Comparison of ENCODE assay signal across 20 cellular contexts in genomic region chr12:24738436-24738835, GRCh38.
DNase-seq lines count a peak whose midpoint lies in the region; ATAC-seq and TF ChIP-seq lines count a peak whose summit lies in the region.
"Had no signal": no experiment of that assay in that cellular context is flagged by ENCODE, and none has a peak within 500 bp of the region (broad histone marks: within the 10 kb centered on the region; RNA-seq: fewer than 3 reads in every experiment).

No MANE protein-coding gene starts in this region.

- no peak overlapping the region for H2BK120ac ChIP-seq in IMR-90 (ENCODE audit: low read depth, low read length)

- CTCF ChIA-PET in IMR-90 (lab: Yijun Ruan, JAX), result no interaction called here

- H3K4me2 ChIP-seq in IMR-90 (ENCODE audit: low read depth, low read length), result peak overlapping the region; percentile 54; the same call in 1 of the 2 replicates
- H3K4me2 ChIP-seq: GM23338 had no signal

- H3K9me3 Mint-ChIP-seq in osteocyte (ENCODE audit: unreplicated experiment), result no peaks in the 10 kb centered on the region
- H3K9me3 Mint-ChIP-seq: GM23338 had no signal

- H3K27ac Mint-ChIP-seq in osteocyte (ENCODE audit: unreplicated experiment), result peak overlapping the region; percentile 69
- H3K27ac Mint-ChIP-seq: GM23338 had no signal

- no peak for TF ChIP-seq EP300 in esophagus muscularis mucosa (IDR thresholded peaks at IDR 0.05)

- POLR2A ChIA-PET in IMR-90 (lab: Charles Lee; ENCODE audit: unreplicated experiment), result no interaction called here

- no peaks in the 10 kb centered on the region for H3K79me1 ChIP-seq in IMR-90 (ENCODE audit: low read depth in 1 of 2, low read length in 2 of 2)

- TF ChIP-seq CTCF in IMR-90 (conservative IDR thresholded peaks at IDR 0.05; ENCODE audit: low read depth, low read length), result no peak
- no peak for TF ChIP-seq CTCF in astrocyte of the spinal cord (IDR thresholded peaks at IDR 0.05; ENCODE audit: low read depth, low read length)
- TF ChIP-seq CTCF in osteocyte (IDR thresholded peaks at IDR 0.05), result no peak
- TF ChIP-seq CTCF in esophagus muscularis mucosa (IDR thresholded peaks at IDR 0.05), result no peak

- H4K91ac ChIP-seq in IMR-90 (ENCODE audit: insufficient read depth, low read depth, low read length), result no peak overlapping the region

- H3K27ac ChIP-seq in IMR-90 (ENCODE audit: insufficient read depth, low read length) (no peak overlapping the region), esophagus muscularis mucosa (replicated peaks in 1 of 4) (no peak overlapping the region)

- ATAC-seq in IMR-90 (ENCODE audit: low read depth), result peak; percentile 53
- no peak for ATAC-seq in GM19328 (IDR thresholded peaks at IDR 0.05; ENCODE audit: unreplicated experiment)
- ATAC-seq: GM12878, GM23338, SK-N-SH treated with all-trans-retinoic acid at 6 μM for 48 hours had no signal

- H3K4me1 ChIP-seq in IMR-90 (ENCODE audit: control insufficient read depth, insufficient read depth, low read length) (no peaks in the 10 kb centered on the region; the same call in 1 of the 2 replicates), esophagus muscularis mucosa (no peaks in the 10 kb centered on the region)
- H3K4me1 ChIP-seq: BE2C, HAP-1 had no signal

- no peak overlapping the region for H3K14ac ChIP-seq in IMR-90 (replicated peaks; ENCODE audit: low read depth, low read length)

- no peak overlapping the region for H3K56ac ChIP-seq in IMR-90 (ENCODE audit: extremely low read depth, insufficient read depth, low read length)

- no peaks in the 10 kb centered on the region for H3K9me1 ChIP-seq in IMR-90 (ENCODE audit: insufficient read depth, low read length)

- no peak overlapping the region for H2AK9ac ChIP-seq in IMR-90 (replicated peaks; ENCODE audit: low read depth, low read length, poor library complexity)

- H3K36me3 ChIP-seq in IMR-90 (ENCODE audit: control insufficient read depth, insufficient read depth, low read length) (no peaks in the 10 kb centered on the region), esophagus muscularis mucosa (no peaks in the 10 kb centered on the region)
- H3K36me3 ChIP-seq: BE2C, HAP-1 had no signal

- H3K27me3 ChIP-seq in IMR-90 (ENCODE audit: control insufficient read depth, insufficient read depth, low read length) (no peaks in the 10 kb centered on the region), esophagus muscularis mucosa (no peaks in the 10 kb centered on the region)
- H3K27me3 ChIP-seq: BE2C had no signal

- H4K5ac ChIP-seq in IMR-90 (ENCODE audit: low read depth, low read length), result no peak overlapping the region

- WGBS in IMR-90 (ENCODE audit: extremely low coverage in 2 of 2, insufficient read length in 1 of 2), 2 experiments, result no CpG with 5 or more reads among the region's 2 CpGs
- 82% methylated on average over 2 of the region's 2 CpGs for WGBS in esophagus muscularis mucosa

- no peak for TF ChIP-seq RAD21 in IMR-90 (IDR thresholded peaks at IDR 0.05; ENCODE audit: low read length)

- no peak overlapping the region for H2AFZ ChIP-seq in IMR-90 (replicated peaks; ENCODE audit: low read length, poor library complexity)
- H2AFZ ChIP-seq: GM23338 had no signal

- no peak overlapping the region; the same call in 2 of the 3 replicates for H2BK15ac ChIP-seq in IMR-90 (ENCODE audit: low read depth, low read length)

- BruUV-seq in IMR-90 (replicated peaks; lab: Mats Ljungman, UMichigan), result no TSS peak

- DNase-seq in IMR-90 (peak; percentile 40), astrocyte of the spinal cord (ENCODE audit: low read depth, low spot score) (peak; percentile 59), hepatic stellate cell (ENCODE audit: low spot score) (peak; percentile 32), osteocyte (ENCODE audit: extremely low spot score, unreplicated experiment) (no peak), esophagus muscularis mucosa (ENCODE audit: extremely low spot score) (no peak)
- DNase-seq in activated CD4-positive, alpha-beta T cell treated with anti-CD3 and anti-CD28 coated beads for 48 hours, result no peak
- DNase-seq: BE2C, KG1, NCI-H1105, NCI-H146, NCI-H2029, NCI-H226, NCI-H510A treated with DMSO at 0.1 percent for 48 hours, NCI-H748 treated with DMSO at 0.1 percent for 48 hours, SIG-M5 had no signal

- in situ Hi-C loops in IMR-90 (cut with MboI; ENCODE audit: low sequenced_read_pairs), result no loop called here
- in situ Hi-C loops in astrocyte of the spinal cord (cut with HindIII; ENCODE audit: low sequenced_read_pairs), result no loop called here

- intact Hi-C loops in IMR-90 (cut with micrococcal nuclease), result loop anchor here (10.0 kb wide), 1 partner anchor 624 kb away; no protein-coding TSS in a partner anchor
- intact Hi-C loops in esophagus muscularis mucosa (cut with DNase I), result no loop called here

- no peak overlapping the region for H3K4me3 Mint-ChIP-seq in osteocyte (ENCODE audit: unreplicated experiment)
- H3K4me3 Mint-ChIP-seq: GM23338 had no signal

- H4K20me1 ChIP-seq in IMR-90 (ENCODE audit: insufficient read depth, low read length), result no peaks in the 10 kb centered on the region

- no peak overlapping the region; the same call in 1 of the 2 replicates for H3K4ac ChIP-seq in IMR-90 (ENCODE audit: low read depth, low read length)

- H3K9me3 ChIP-seq in IMR-90 (ENCODE audit: control insufficient read depth, insufficient read depth, low read length) (no peaks in the 10 kb centered on the region), esophagus muscularis mucosa (no peaks in the 10 kb centered on the region)
- H3K9me3 ChIP-seq: BE2C, HAP-1 had no signal

- no peak overlapping the region for H2BK5ac ChIP-seq in IMR-90 (ENCODE audit: low read depth, low read length, poor library complexity, severe bottlenecking)

- H2AK5ac ChIP-seq in IMR-90 (ENCODE audit: low read depth, low read length), result no peak overlapping the region

- H4K8ac ChIP-seq in IMR-90 (ENCODE audit: low read depth in 2 of 2, low read length in 2 of 2), result no peak overlapping the region

- H3K27me3 Mint-ChIP-seq in osteocyte (ENCODE audit: unreplicated experiment), result no peaks in the 10 kb centered on the region

- H2BK20ac ChIP-seq in IMR-90 (ENCODE audit: low read depth, low read length), result no peak overlapping the region

- H3K18ac ChIP-seq in IMR-90 (ENCODE audit: low read depth, low read length), result no peak overlapping the region

- no peak overlapping the region for H3K9ac ChIP-seq in IMR-90 (ENCODE audit: low read depth, low read length)

- dilution Hi-C loops in IMR-90 (cut with HindIII; ENCODE audit: low sequenced_read_pairs, unreplicated experiment), result no loop called here

- TF ChIP-seq POLR2A in IMR-90 (IDR thresholded peaks at IDR 0.05; ENCODE audit: low read depth, low read length) (no peak), esophagus muscularis mucosa (IDR thresholded peaks at IDR 0.05; ENCODE audit: low read depth) (no peak)

- H3K23ac ChIP-seq in IMR-90 (ENCODE audit: low read depth, low read length), result no peak overlapping the region

- peaks cover 27% of the 10 kb centered on the region for H3K4me1 Mint-ChIP-seq in osteocyte (ENCODE audit: unreplicated experiment)

- H3K4me3 ChIP-seq in IMR-90 (ENCODE audit: insufficient read depth, low read depth, low read length), result no peak overlapping the region
- no peak overlapping the region for H3K4me3 ChIP-seq in astrocyte of the spinal cord (ENCODE audit: low read depth, low read length)
- H3K4me3 ChIP-seq in esophagus muscularis mucosa, result no peak overlapping the region
- H3K4me3 ChIP-seq: GM12878, GM23338, HAP-1 had no signal

- no peaks in the 10 kb centered on the region for H3K36me3 Mint-ChIP-seq in osteocyte (ENCODE audit: unreplicated experiment)

TF ChIP-seq in IMR-90, 13 proteins besides CTCF, POLR2A, EP300 and RAD21:
- no peak for TF ChIP-seq SMC3 (IDR thresholded peaks at IDR 0.05; ENCODE audit: low read depth, low read length)
- TF ChIP-seq RFX5 (IDR thresholded peaks at IDR 0.05; ENCODE audit: low read depth, low read length), result no peak
- no peak for TF ChIP-seq MXI1 (IDR thresholded peaks at IDR 0.05; ENCODE audit: borderline replicate concordance, low read depth, low read length)
- TF ChIP-seq MAFK (IDR thresholded peaks at IDR 0.05; ENCODE audit: low read depth, low read length), result no peak
- no peak for TF ChIP-seq CEBPB (IDR thresholded peaks at IDR 0.05; ENCODE audit: low read depth, low read length)
- no peak for TF ChIP-seq CHD1 (IDR thresholded peaks at IDR 0.05; ENCODE audit: low read depth, low read length)
- TF ChIP-seq NFE2L2 (IDR thresholded peaks at IDR 0.05; ENCODE audit: low read depth, low read length), result no peak
- no peak for TF ChIP-seq RCOR1 (IDR thresholded peaks at IDR 0.05; ENCODE audit: insufficient replicate concordance, low read length)
- TF ChIP-seq BHLHE40 (IDR thresholded peaks at IDR 0.05; ENCODE audit: low read depth, low read length), result no peak
- no peak for TF ChIP-seq FOS (IDR thresholded peaks at IDR 0.05; ENCODE audit: low read depth, low read length)
- TF ChIP-seq, protein P1, sequence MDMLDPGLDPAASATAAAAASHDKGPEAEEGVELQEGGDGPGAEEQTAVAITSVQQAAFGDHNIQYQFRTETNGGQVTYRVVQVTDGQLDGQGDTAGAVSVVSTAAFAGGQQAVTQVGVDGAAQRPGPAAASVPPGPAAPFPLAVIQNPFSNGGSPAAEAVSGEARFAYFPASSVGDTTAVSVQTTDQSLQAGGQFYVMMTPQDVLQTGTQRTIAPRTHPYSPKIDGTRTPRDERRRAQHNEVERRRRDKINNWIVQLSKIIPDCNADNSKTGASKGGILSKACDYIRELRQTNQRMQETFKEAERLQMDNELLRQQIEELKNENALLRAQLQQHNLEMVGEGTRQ (IDR thresholded peaks at IDR 0.05; ENCODE audit: low read depth, low read length), result no peak
- no peak for TF ChIP-seq ELK1 (IDR thresholded peaks at IDR 0.05; ENCODE audit: borderline replicate concordance, low read depth, low read length)
- no peak for TF ChIP-seq MAZ (IDR thresholded peaks at IDR 0.05; ENCODE audit: borderline replicate concordance, low read depth, low read length)

Comparison
In these comparisons a context has a peak if more than half of its experiments do, and no peak if none do; other contexts are left out.
1. DNase-seq: peak in IMR-90 (single experiment), astrocyte of the spinal cord (single experiment) and hepatic stellate cell (single experiment); none in osteocyte (single experiment), esophagus muscularis mucosa (single experiment) and activated CD4-positive, alpha-beta T cell treated with anti-CD3 and anti-CD28 coated beads for 48 hours (single experiment).